ENCODE assay signal across 11 cellular contexts in the genomic region with DNA sequence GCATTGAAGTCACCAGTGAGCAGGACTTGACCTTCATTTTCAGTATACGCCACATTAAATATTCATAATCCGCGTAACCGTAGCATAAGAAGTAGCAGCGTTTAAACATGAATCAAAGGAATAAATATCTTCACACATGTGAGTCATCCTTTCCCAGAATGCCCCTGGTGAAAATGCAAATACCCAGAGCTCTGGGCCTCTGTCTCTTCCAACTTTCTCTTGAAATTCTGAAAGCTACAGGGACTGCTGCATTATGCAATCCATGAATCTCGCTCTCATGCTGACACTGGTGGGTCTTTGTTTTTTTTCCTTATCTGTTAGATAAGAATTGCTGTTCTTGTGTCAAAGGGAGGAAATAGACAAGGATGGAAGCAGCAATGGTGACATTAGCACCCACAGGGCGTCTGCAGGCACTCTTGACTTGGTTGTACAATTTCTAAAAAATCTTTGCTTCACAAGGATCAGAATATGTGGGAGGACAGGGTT.
DNase-seq lines count a peak whose midpoint lies in the region; ATAC-seq and TF ChIP-seq lines count a peak whose summit lies in the region.
"Had no signal": no experiment of that assay in that cellular context is flagged by ENCODE, and none has a peak within 500 bp of the region (broad histone marks: within the 10 kb centered on the region; RNA-seq: fewer than 3 reads in every experiment).

No MANE protein-coding gene starts in this region.

- 85% methylated on average over 7 of the region's 7 CpGs for WGBS in mammary epithelial cell (ENCODE audit: low coverage, missing lambda C conversion rate)
- WGBS in right lobe of liver (ENCODE audit: insufficient coverage, low coverage, low lambda C conversion rate, missing lambda C conversion rate): 19% methylated on average over 7 of the region's 7 CpGs

- H3K4me3 Mint-ChIP-seq in MCF 10A (ENCODE audit: unreplicated experiment): no peak overlapping the region

- H3K27ac ChIP-seq in mammary epithelial cell (ENCODE audit: insufficient read depth, low read depth, low read length) (no peak overlapping the region), right lobe of liver (peak overlapping the region in 1 of 3 donors; percentile 29), uterus (peak overlapping the region; percentile 82 to 90)

- no peaks in the 10 kb centered on the region for H3K27me3 Mint-ChIP-seq in MCF 10A (ENCODE audit: insufficient read depth, unreplicated experiment)

- no peak overlapping the region for H3K27ac Mint-ChIP-seq in MCF 10A (ENCODE audit: low read depth, unreplicated experiment)

- H3K79me2 ChIP-seq in mammary epithelial cell (ENCODE audit: insufficient read depth, low read length): no peaks in the 10 kb centered on the region

- TF ChIP-seq POLR2A in right lobe of liver (IDR thresholded peaks at IDR 0.05): no peak
- TF ChIP-seq POLR2A in uterus (IDR thresholded peaks at IDR 0.05): no peak

- intact Hi-C loops in MCF 10A (cut with micrococcal nuclease): no loop called here
- intact Hi-C loops in mammary epithelial cell (cut with micrococcal nuclease): no loop called here
- intact Hi-C loops in right lobe of liver (cut with DNase I): no loop called here
- intact Hi-C loops in uterus (cut with DNase I; ENCODE audit: low total_unique reads): no loop called here

- dilution Hi-C loops in mammary epithelial cell (cut with HindIII; ENCODE audit: low sequenced_read_pairs): no loop called here

- TF ChIP-seq CTCF in MCF 10A (IDR thresholded peaks at IDR 0.05; ENCODE audit: unreplicated experiment) (no peak), mammary epithelial cell (conservative IDR thresholded peaks at IDR 0.05 in 1 of 2, IDR thresholded peaks at IDR 0.05 in 1 of 2; ENCODE audit: extremely low read depth in 1 of 2, insufficient read depth in 1 of 2, low read depth in 1 of 2, low read length in 2 of 2) (no peak), cardiac fibroblast (IDR thresholded peaks at IDR 0.05; ENCODE audit: low read depth, low read length) (no peak), right lobe of liver (IDR thresholded peaks at IDR 0.05) (no peak), uterus (IDR thresholded peaks at IDR 0.05) (no peak)

- BruUV-seq in MCF 10A (replicated peaks; lab: Mats Ljungman, UMichigan) (no TSS peak), mammary epithelial cell (replicated peaks; lab: Mats Ljungman, UMichigan) (no TSS peak)

- H3K9me3 ChIP-seq in mammary epithelial cell (replicated peaks; ENCODE audit: insufficient read depth, low read length) (no peaks in the 10 kb centered on the region), right lobe of liver (no peaks in the 10 kb centered on the region), uterus (no peaks in the 10 kb centered on the region)

- DNase-seq in MCF 10A (ENCODE audit: unreplicated experiment) (peak; percentile 38), mammary epithelial cell (no peak), cardiac fibroblast (ENCODE audit: low read depth in 2 of 2) (peak; percentile 85 to 86), right lobe of liver (peak in 1 of 3 donors; percentile 71), uterus (no peak), GDM1 (lab: John Stamatoyannopoulos, UW) (no peak)
- DNase-seq in activated CD4-positive, alpha-beta T cell treated with anti-CD3 and anti-CD28 coated beads for 48 hours: no peak
- DNase-seq: activated T-cell treated with anti-CD3 and anti-CD28 coated beads, Interleukin-2, amount 50 U/mL, for 48 hours; stimulated activated CD4-positive, alpha-beta T cell treated with anti-CD3 and anti-CD28 coated beads, Interleukin-4, amount 100 ng/mL, for 1 hour; T-helper 2 cell had no signal

- no peak overlapping the region for H3K4me3 ChIP-seq in mammary epithelial cell (replicated peaks in 1 of 3; ENCODE audit: insufficient read depth in 1 of 3, low read depth in 2 of 3, low read length in 3 of 3)
- no peak overlapping the region for H3K4me3 ChIP-seq in cardiac fibroblast (replicated peaks in 1 of 2; ENCODE audit: low read depth in 2 of 2, low read length in 2 of 2)
- no peak overlapping the region for H3K4me3 ChIP-seq in right lobe of liver
- no peak overlapping the region for H3K4me3 ChIP-seq in uterus

- H3K9ac ChIP-seq in mammary epithelial cell (ENCODE audit: insufficient read depth, low read length): no peak overlapping the region

- in situ Hi-C loops in mammary epithelial cell (cut with MboI; ENCODE audit: low sequenced_read_pairs in 2 of 2): no loop called here

- POLR2A ChIA-PET in MCF 10A (lab: Yijun Ruan, JAX): interaction anchor here (1.1 kb wide), 1 partner anchor 98 kb away, joined by 3 read pairs; no protein-coding TSS in a partner anchor

- no peaks in the 10 kb centered on the region for H3K9me3 Mint-ChIP-seq in MCF 10A (ENCODE audit: unreplicated experiment)

- peaks cover 17% of the 10 kb centered on the region for H3K4me1 Mint-ChIP-seq in MCF 10A (ENCODE audit: insufficient read depth, unreplicated experiment)

- H2AFZ ChIP-seq in mammary epithelial cell (ENCODE audit: low read depth, low read length): no peak overlapping the region

- no peak overlapping the region for H3K4me2 ChIP-seq in mammary epithelial cell (ENCODE audit: insufficient read depth, low read depth, low read length)

- H3K36me3 ChIP-seq in mammary epithelial cell (ENCODE audit: insufficient read depth, low read length) (no peaks in the 10 kb centered on the region), right lobe of liver (no peaks in the 10 kb centered on the region), uterus (no peaks in the 10 kb centered on the region)

- H3K27me3 ChIP-seq in mammary epithelial cell (ENCODE audit: insufficient read depth, low read length) (no peaks in the 10 kb centered on the region), right lobe of liver (no peaks in the 10 kb centered on the region), uterus (no peaks in the 10 kb centered on the region)

- peaks cover 6% of the 10 kb centered on the region for H3K36me3 Mint-ChIP-seq in MCF 10A (ENCODE audit: insufficient read depth, unreplicated experiment)

- ATAC-seq in right lobe of liver: peak; percentile 66 to 88 (median 77)
- ATAC-seq in HG02623 (IDR thresholded peaks at IDR 0.05; ENCODE audit: unreplicated experiment): no peak

- H4K20me1 ChIP-seq in mammary epithelial cell (ENCODE audit: insufficient read depth, low read length): no peaks in the 10 kb centered on the region

- CTCF ChIA-PET in MCF 10A (lab: Yijun Ruan, JAX) (interaction anchor here (0.6 to 6.6 kb wide), 5 partner anchors 9 to 399 kb away, joined by 3 to 55 read pairs (median 4); no protein-coding TSS in a partner anchor), mammary epithelial cell (lab: Charles Lee; ENCODE audit: low non-redundant PET) (no interaction called here)

- peaks cover 29% of the 10 kb centered on the region for H3K4me1 ChIP-seq in mammary epithelial cell (ENCODE audit: insufficient read depth, low read length)
- H3K4me1 ChIP-seq in right lobe of liver: peaks cover 0 to 60% (median 29%) of the 10 kb centered on the region in 4 donors
- peaks cover 0 to 16% of the 10 kb centered on the region in 2 donors for H3K4me1 ChIP-seq in uterus

Comparison
In these comparisons a context has a peak if more than half of its experiments do, and no peak if none do; other contexts are left out.
1. DNase-seq: peak in MCF 10A (single experiment) and cardiac fibroblast (2 of 2); none in mammary epithelial cell (single experiment), uterus (0 of 2), activated CD4-positive, alpha-beta T cell treated with anti-CD3 and anti-CD28 coated beads for 48 hours (single experiment) and GDM1 (single experiment).